ENCODE assay signal across 17 cellular contexts in genomic region chr16:63890072-63890471, GRCh38.
DNase-seq lines count a peak whose midpoint lies in the region; ATAC-seq and TF ChIP-seq lines count a peak whose summit lies in the region.
"Had no signal": no experiment of that assay in that cellular context is flagged by ENCODE, and none has a peak within 500 bp of the region (broad histone marks: within the 10 kb centered on the region; RNA-seq: fewer than 3 reads in every experiment).

No MANE protein-coding gene starts in this region.

- H3K4me1 Mint-ChIP-seq in activated CD4-positive, alpha-beta T cell treated with anti-CD3 and anti-CD28 coated beads for 36 hours = no peaks in the 10 kb centered on the region
- H3K4me1 Mint-ChIP-seq: activated CD4-positive, alpha-beta T cell treated with anti-CD3 and anti-CD28 coated beads, Interleukin-2, amount 10 ng/mL, durations not matched to agents 7 days and 5 days; T-cell had no signal

- no peak for TF ChIP-seq CTCF in epithelial cell of esophagus (IDR thresholded peaks at IDR 0.05; ENCODE audit: insufficient read depth, low read depth, low read length, missing control alignments)

- H3K4me3 Mint-ChIP-seq in activated CD4-positive, alpha-beta T cell treated with anti-CD3 and anti-CD28 coated beads for 36 hours = no peak overlapping the region
- H3K4me3 Mint-ChIP-seq: activated CD4-positive, alpha-beta T cell treated with anti-CD3 and anti-CD28 coated beads, Interleukin-2, amount 10 ng/mL, durations not matched to agents 7 days and 5 days; dendritic cell treated with granulocyte-macrophage colony-stimulating factor and Interleukin-4, amounts not matched to agents 40 ng/mL and 50 ng/mL, for 4 days; T-cell had no signal

- POLR2A ChIA-PET in activated CD4-positive, alpha-beta T cell treated with anti-CD3 and anti-CD28 coated beads for 36 hours (lab: Charles Lee) = no interaction called here

- no peak for ATAC-seq in activated CD4-positive, alpha-beta T cell treated with anti-CD3 and anti-CD28 coated beads for 36 hours
- ATAC-seq in HG03039 (IDR thresholded peaks at IDR 0.05; ENCODE audit: unreplicated experiment) (no peak), HG03159 (IDR thresholded peaks at IDR 0.05; ENCODE audit: unreplicated experiment) (no peak)
- ATAC-seq: T-cell had no signal

- no peaks in the 10 kb centered on the region for H3K36me3 Mint-ChIP-seq in activated CD4-positive, alpha-beta T cell treated with anti-CD3 and anti-CD28 coated beads for 36 hours (ENCODE audit: low read depth)
- H3K36me3 Mint-ChIP-seq: T-cell had no signal

- in situ Hi-C loops in Caki2 (cut with HindIII; ENCODE audit: low pct_unique_long_range_greater_than_20kb, low sequenced_read_pairs) = no loop called here

- H3K9me3 Mint-ChIP-seq in activated CD4-positive, alpha-beta T cell treated with anti-CD3 and anti-CD28 coated beads for 36 hours (ENCODE audit: low read depth) = peaks cover 28% of the 10 kb centered on the region
- H3K9me3 Mint-ChIP-seq: dendritic cell treated with granulocyte-macrophage colony-stimulating factor and Interleukin-4, amounts not matched to agents 40 ng/mL and 50 ng/mL, for 4 days had no signal

- no peaks in the 10 kb centered on the region for H3K27me3 Mint-ChIP-seq in activated CD4-positive, alpha-beta T cell treated with anti-CD3 and anti-CD28 coated beads for 36 hours
- H3K27me3 Mint-ChIP-seq: activated CD4-positive, alpha-beta T cell treated with anti-CD3 and anti-CD28 coated beads, Interleukin-2, amount 10 ng/mL, durations not matched to agents 7 days and 5 days; dendritic cell treated with granulocyte-macrophage colony-stimulating factor and Interleukin-4, amounts not matched to agents 40 ng/mL and 50 ng/mL, for 4 days; T-cell had no signal

- peak; percentile 15 for DNase-seq in Caki2 (ENCODE audit: low read depth)
- peak; percentile 12 for DNase-seq in OCI-M1 (lab: John Stamatoyannopoulos, UW)
- DNase-seq in epithelial cell of esophagus (ENCODE audit: low read depth) = peak; percentile 64
- peak; percentile 24 for DNase-seq in middle frontal gyrus (ENCODE audit: extremely low spot score, low spot score)
- no peak for DNase-seq in activated CD4-positive, alpha-beta T cell treated with anti-CD3 and anti-CD28 coated beads for 36 hours
- DNase-seq in effector CD8-positive, alpha-beta T cell (lab: John Stamatoyannopoulos, UW) = no peak
- DNase-seq: activated CD4-positive, alpha-beta T cell treated with anti-CD3 and anti-CD28 coated beads, Interleukin-2, amount 10 ng/mL, durations not matched to agents 7 days and 5 days; GDM1; midbrain; NCI-H2081; stomach; T-cell had no signal

- no peak overlapping the region for H3K27ac Mint-ChIP-seq in activated CD4-positive, alpha-beta T cell treated with anti-CD3 and anti-CD28 coated beads for 36 hours
- H3K27ac Mint-ChIP-seq: activated CD4-positive, alpha-beta T cell treated with anti-CD3 and anti-CD28 coated beads, Interleukin-2, amount 10 ng/mL, durations not matched to agents 7 days and 5 days; activated T-helper 2 cell treated with anti-CD3 and anti-CD28 coated beads, Interferon-gamma antibody, Interleukin-2, Interleukin-4, amounts not matched to agents 10 μg/mL and 5 μg/mL and 100 μg/mL, durations not matched to agents 14 hours and 24 hours and 36 hours; dendritic cell treated with granulocyte-macrophage colony-stimulating factor and Interleukin-4, amounts not matched to agents 40 ng/mL and 50 ng/mL, for 4 days; T-cell had no signal

- intact Hi-C loops in activated CD4-positive, alpha-beta T cell treated with anti-CD3 and anti-CD28 coated beads for 36 hours (cut with DNase I, micrococcal nuclease) = no loop called here

- CTCF ChIA-PET in activated CD4-positive, alpha-beta T cell treated with anti-CD3 and anti-CD28 coated beads for 36 hours (lab: Charles Lee) = no interaction called here

- no peak overlapping the region for H3K4me3 ChIP-seq in epithelial cell of esophagus (ENCODE audit: low read length)
- H3K4me3 ChIP-seq: BLaER1 treated with 17β-estradiol and CSF1 and Interleukin-3, amounts not matched to agents 10 nM and 100 nM; stomach had no signal

Comparison
In these comparisons a context has a peak if more than half of its experiments do, and no peak if none do; other contexts are left out.
1. DNase-seq: peak in Caki2 (single experiment), OCI-M1 (single experiment), epithelial cell of esophagus (single experiment) and middle frontal gyrus (single experiment); none in activated CD4-positive, alpha-beta T cell treated with anti-CD3 and anti-CD28 coated beads for 36 hours (single experiment) and effector CD8-positive, alpha-beta T cell (single experiment).